In the genomic region with DNA sequence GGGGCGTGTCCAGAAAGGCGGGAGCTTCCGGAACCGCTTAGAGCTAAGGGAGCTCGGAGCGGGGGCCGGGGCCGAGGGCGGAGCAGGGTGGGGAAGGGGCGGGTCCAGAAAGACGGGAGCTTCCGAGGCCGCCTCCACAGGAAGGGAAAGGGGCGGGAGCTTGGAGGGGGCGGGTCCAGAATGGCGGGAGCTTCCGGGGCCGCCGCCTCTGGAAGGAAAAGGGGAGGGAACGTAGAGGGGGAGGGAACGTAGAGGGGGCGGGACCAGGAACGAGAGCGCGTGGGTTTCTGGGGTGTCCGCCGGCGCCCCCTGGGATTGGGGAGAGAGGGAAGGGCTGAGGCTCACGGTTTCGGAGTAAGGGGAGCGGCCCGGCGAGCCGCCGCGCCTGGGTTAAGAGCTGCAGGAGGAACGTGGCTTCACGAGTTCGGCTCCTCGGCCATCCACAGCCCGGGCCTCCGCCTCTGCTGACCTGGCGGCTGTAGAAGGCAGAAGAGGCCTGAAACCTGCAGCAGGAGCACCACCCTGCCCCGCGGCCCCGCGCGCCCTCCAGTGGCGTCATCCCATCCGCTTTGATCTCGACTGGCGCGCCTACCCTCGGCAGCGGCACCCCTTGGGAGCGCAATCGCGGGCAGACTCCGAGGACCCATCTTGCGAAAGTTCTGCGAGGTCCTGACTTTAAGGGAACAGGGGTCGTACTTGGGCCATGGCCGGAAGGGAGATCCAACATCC, we compare ENCODE assay signal across 8 cellular contexts. TPM values are rescaled to one million over a fixed set of nuclear protein-coding genes. Genes with fewer than 3 reads are reported as not detected.
DNase-seq lines count a peak whose midpoint lies in the region; ATAC-seq and TF ChIP-seq lines count a peak whose summit lies in the region.

No MANE protein-coding gene starts in this region.

- peaks cover 22 to 34% (median 25%) of the 10 kb centered on the region in 3 donors for H3K4me1 Mint-ChIP-seq in IgD-negative memory B cell

- peak; percentile 83 for TF ChIP-seq CTCF in OCI-LY7 (conservative IDR thresholded peaks at IDR 0.05; ENCODE audit: low read length)

- no peaks in the 10 kb centered on the region for H3K9me2 ChIP-seq in OCI-LY7 (ENCODE audit: insufficient read depth, low read length)

- peak overlapping the region; percentile 95 to 99 (median 99) for H3K27ac Mint-ChIP-seq in IgD-negative memory B cell

- H3K9me3 ChIP-seq in OCI-LY7 (ENCODE audit: low read length) = no peaks in the 10 kb centered on the region
- no peaks in the 10 kb centered on the region for H3K9me3 ChIP-seq in mucosa of rectum (ENCODE audit: control insufficient read depth in 2 of 2, low read length in 2 of 2)

- H3K9ac ChIP-seq in mucosa of rectum (ENCODE audit: low read depth in 1 of 2, low read length in 2 of 2) = peak overlapping the region; percentile 80 to 86

- POLR2A ChIA-PET in OCI-LY7 (lab: Charles Lee) = interaction anchor here (0.5 to 2.4 kb wide), 31 partner anchors 11 to 948 kb away, joined by 3 to 24 read pairs (median 4); partner anchors contain the start of genes AKR1A1, HECTD3, HPDL and MUTYH

- peak overlapping the region; percentile 69; the same call in 1 of the 2 replicates for H2AFZ ChIP-seq in OCI-LY7 (ENCODE audit: low read length)

- H3K36me3 ChIP-seq in OCI-LY7 (ENCODE audit: insufficient read depth, low read length) (no peaks in the 10 kb centered on the region), mucosa of rectum (ENCODE audit: control insufficient read depth in 2 of 2, insufficient read depth in 2 of 2, low read length in 2 of 2) (no peaks in the 10 kb centered on the region)

- H3K27ac ChIP-seq in OCI-LY7 (ENCODE audit: low read depth, low read length, poor library complexity, severe bottlenecking) (peak overlapping the region; percentile 79), mucosa of rectum (ENCODE audit: low read depth in 2 of 2, low read length in 2 of 2) (peak overlapping the region; percentile 85 to 94)

- no peaks in the 10 kb centered on the region; the same call in 1 of the 2 replicates for H3K79me2 ChIP-seq in OCI-LY7 (ENCODE audit: insufficient read depth, low read depth, low read length)

- peak overlapping the region; percentile 74 for H3K4me3 ChIP-seq in OCI-LY7 (ENCODE audit: low read depth, low read length, poor library complexity, severe bottlenecking)
- H3K4me3 ChIP-seq in mucosa of rectum (ENCODE audit: low read length in 2 of 2) = peak overlapping the region; percentile 86 to 91

- no peaks in the 10 kb centered on the region for H3K9me3 Mint-ChIP-seq in IgD-negative memory B cell

- H4K20me1 ChIP-seq in OCI-LY7 (ENCODE audit: insufficient read depth, low read length) = no peaks in the 10 kb centered on the region

- peak; percentile 99 for DNase-seq in DMS153 treated with DMSO at 0.1 percent for 48 hours (lab: John Stamatoyannopoulos, UW; ENCODE audit: unreplicated experiment)
- peak; percentile 96 for DNase-seq in OCI-LY7 (ENCODE audit: low spot score)
- peak; percentile 98 for DNase-seq in activated T-cell treated with anti-CD3 and anti-CD28 coated beads for 48 hours (ENCODE audit: low read depth)
- peak; percentile 99 for DNase-seq in erythroblast (lab: John Stamatoyannopoulos, UW)
- DNase-seq in stimulated activated CD8-positive, alpha-beta memory T cell treated with anti-CD3 and anti-CD28 coated beads, Interleukin-4, amount 100 ng/mL, for 4 hours (ENCODE audit: low read depth in 2 of 2, low spot score in 1 of 2) = peak; percentile 97 to 99

- H3K27me3 ChIP-seq in mucosa of rectum (ENCODE audit: control insufficient read depth in 2 of 2, insufficient read depth in 2 of 2, low read length in 2 of 2) = no peaks in the 10 kb centered on the region

- H3K36me3 Mint-ChIP-seq in IgD-negative memory B cell = peaks cover 2% of the 10 kb centered on the region

- BruUV-seq in OCI-LY7 (replicated peaks; lab: Mats Ljungman, UMichigan) = TSS peak; percentile 95

- H3K4me1 ChIP-seq in OCI-LY7 (ENCODE audit: insufficient read depth, low read length, poor library complexity, severe bottlenecking) (peaks cover 31% of the 10 kb centered on the region), mucosa of rectum (ENCODE audit: control insufficient read depth in 2 of 2, insufficient read depth in 2 of 2, low read length in 2 of 2) (peaks cover 9 to 14% of the 10 kb centered on the region in 2 donors)

- intact Hi-C loops in OCI-LY7 (cut with micrococcal nuclease; ENCODE audit: unreplicated experiment) = loop anchor here (1.0 to 5.0 kb wide), 5 partner anchors 23 to 581 kb away; partner anchors contain the start of genes HPDL, MUTYH, TESK2 and TOE1

- ATAC-seq in GM21528 (IDR thresholded peaks at IDR 0.05; ENCODE audit: low FRiP score, unreplicated experiment) = peak; percentile 72

- peak overlapping the region; percentile 92 to 98 (median 96) for H3K4me3 Mint-ChIP-seq in IgD-negative memory B cell

- peak overlapping the region; percentile 95 for H3K4me2 ChIP-seq in OCI-LY7 (ENCODE audit: low read length)

- peak; percentile 76 for TF ChIP-seq POLR2A in erythroblast (IDR thresholded peaks at IDR 0.05; ENCODE audit: low read length)

- CTCF ChIA-PET in OCI-LY7 (lab: Charles Lee; ENCODE audit: unreplicated experiment) = interaction anchor here (0.6 to 1.9 kb wide), 17 partner anchors 11 to 617 kb away, joined by 3 to 16 read pairs (median 6); partner anchors contain the start of genes CCDC163, HECTD3, MMACHC and TOE1

- no peaks in the 10 kb centered on the region for H3K27me3 Mint-ChIP-seq in IgD-negative memory B cell

RNA-seq across cellular contexts. Expression of gene HPDL, which starts 22.9 kb away (rescaled TPM):
- polyA plus RNA-seq in IgD-negative memory B cell = 1.3 TPM
- total RNA-seq in OCI-LY7 (2014; rRNA removed; shearing (Covaris generic)) = 25.2 and 27.1 TPM in 2 replicates
- 21.9 and 25.8 TPM in 2 replicates for total RNA-seq in OCI-LY7 (2022)

RNA-seq across cellular contexts. Expression of gene TOE1, which starts 36.2 kb away (rescaled TPM):
- polyA plus RNA-seq in IgD-negative memory B cell = 18.6 TPM
- 23.7 and 30.2 TPM in 2 replicates for total RNA-seq in OCI-LY7 (2014; rRNA removed; shearing (Covaris generic))
- 22.1 and 24.4 TPM in 2 replicates for total RNA-seq in OCI-LY7 (2022)

RNA-seq across cellular contexts. Expression of gene MUTYH, which starts 36.5 kb away (rescaled TPM):
- 21.1 TPM for polyA plus RNA-seq in IgD-negative memory B cell
- 46.6 and 52.6 TPM in 2 replicates for total RNA-seq in OCI-LY7 (2014; rRNA removed; shearing (Covaris generic))
- 69.7 and 70.1 TPM in 2 replicates for total RNA-seq in OCI-LY7 (2022)

Comparison
In these comparisons a context has a peak if more than half of its experiments do, and no peak if none do; other contexts are left out.
1. Peak in every context shown above with its lines: DNase-seq, ATAC-seq, H3K4me3 ChIP-seq and H3K27ac ChIP-seq.